1 cellular context compared by ENCODE assay signal in the genomic region with DNA sequence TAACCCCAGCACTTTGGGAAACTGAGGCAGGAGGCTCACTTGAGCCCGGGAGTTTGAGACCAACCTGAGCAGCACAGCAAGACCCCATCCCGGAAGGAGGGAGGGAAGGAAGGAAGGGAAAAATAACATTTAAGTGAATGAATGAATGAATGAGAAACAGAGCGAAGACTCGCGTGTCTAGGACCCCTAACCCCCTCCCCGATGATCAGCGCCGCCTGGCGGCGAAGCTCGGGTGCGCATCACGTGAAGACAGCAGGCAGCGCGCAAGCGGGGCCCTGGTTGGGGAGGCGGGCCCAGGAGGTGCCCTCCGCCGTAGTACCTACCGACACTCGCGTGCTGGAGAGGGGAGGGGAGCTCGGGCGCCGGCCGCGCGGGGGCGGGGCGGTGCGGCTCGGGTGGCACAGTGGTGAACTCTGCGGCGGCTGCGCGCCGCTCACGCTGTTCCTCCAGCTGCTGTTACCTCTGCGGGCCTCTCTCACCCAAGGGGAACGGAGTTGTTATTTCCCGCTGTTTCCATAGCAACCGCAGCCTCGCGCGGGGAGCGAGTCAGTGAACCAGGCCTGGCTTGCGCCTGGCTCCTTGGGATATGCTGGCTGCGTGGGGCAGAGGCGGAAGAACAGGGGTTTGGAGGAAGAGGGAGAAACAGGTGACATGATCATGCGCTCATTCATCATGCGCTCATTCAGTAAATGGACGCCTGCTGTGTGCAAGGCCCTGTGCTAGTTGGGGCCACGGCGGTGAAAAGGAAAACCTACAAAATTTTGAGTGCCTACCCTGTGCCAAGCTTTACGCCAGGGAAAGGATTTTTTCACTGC.
TF ChIP-seq lines count a peak whose summit lies in the region.

No MANE protein-coding gene starts in this region.

TF ChIP-seq in HepG2, 621 proteins besides CTCF, POLR2A, EP300 and RAD21:
- TF ChIP-seq RFX1 (IDR thresholded peaks at IDR 0.05) (peak; percentile 33; the same call in 1 of the 2 replicates), ISL2 (CRISPR knock-in tag; IDR thresholded peaks at IDR 0.05) (no peak), ZNF768 (CRISPR knock-in tag; IDR thresholded peaks at IDR 0.05) (peak; percentile 26; the same call in 1 of the 2 replicates), AGO2 (optimal IDR thresholded peaks at IDR 0.05; ENCODE audit: low read depth, low read length) (peak; percentile 49)
- TF ChIP-seq, protein P1, sequence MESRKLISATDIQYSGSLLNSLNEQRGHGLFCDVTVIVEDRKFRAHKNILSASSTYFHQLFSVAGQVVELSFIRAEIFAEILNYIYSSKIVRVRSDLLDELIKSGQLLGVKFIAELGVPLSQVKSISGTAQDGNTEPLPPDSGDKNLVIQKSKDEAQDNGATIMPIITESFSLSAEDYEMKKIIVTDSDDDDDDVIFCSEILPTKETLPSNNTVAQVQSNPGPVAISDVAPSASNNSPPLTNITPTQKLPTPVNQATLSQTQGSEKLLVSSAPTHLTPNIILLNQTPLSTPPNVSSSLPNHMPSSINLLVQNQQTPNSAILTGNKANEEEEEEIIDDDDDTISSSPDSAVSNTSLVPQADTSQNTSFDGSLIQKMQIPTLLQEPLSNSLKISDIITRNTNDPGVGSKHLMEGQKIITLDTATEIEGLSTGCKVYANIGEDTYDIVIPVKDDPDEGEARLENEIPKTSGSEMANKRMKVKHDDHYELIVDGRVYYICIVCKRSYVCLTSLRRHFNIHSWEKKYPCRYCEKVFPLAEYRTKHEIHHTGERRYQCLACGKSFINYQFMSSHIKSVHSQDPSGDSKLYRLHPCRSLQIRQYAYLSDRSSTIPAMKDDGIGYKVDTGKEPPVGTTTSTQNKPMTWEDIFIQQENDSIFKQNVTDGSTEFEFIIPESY (CRISPR knock-in tag; IDR thresholded peaks at IDR 0.05): peak; percentile 78
